In the genomic region with DNA sequence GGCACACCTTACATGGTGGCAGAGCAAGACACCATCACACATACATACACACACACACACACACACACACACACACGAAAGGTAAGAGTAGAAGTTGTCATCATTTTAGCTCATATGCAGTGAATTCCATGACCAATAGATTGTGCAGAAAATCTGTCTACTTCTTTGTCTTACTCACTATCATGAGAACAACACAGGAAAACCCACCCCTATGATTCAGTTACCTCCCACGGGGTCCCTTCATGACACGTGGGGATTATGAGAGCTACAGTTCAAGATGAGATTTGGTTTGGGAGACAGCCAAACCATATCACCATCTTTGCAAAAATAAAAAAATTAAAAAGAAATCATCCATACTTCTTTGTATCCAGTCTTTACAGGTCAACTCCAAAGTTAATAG, we compare ENCODE assay signal across 22 cellular contexts.
DNase-seq lines count a peak whose midpoint lies in the region; ATAC-seq, FAIRE-seq and TF ChIP-seq lines count a peak whose summit lies in the region.
"Had no signal": no experiment of that assay in that cellular context is flagged by ENCODE, and none has a peak within 500 bp of the region (broad histone marks: within the 10 kb centered on the region; RNA-seq: fewer than 3 reads in every experiment).

No MANE protein-coding gene starts in this region.

- peak; percentile 51 for DNase-seq in activated CD8-positive, alpha-beta T cell treated with anti-CD3 and anti-CD28 coated beads for 36 hours
- DNase-seq in activated CD8-positive, alpha-beta T cell treated with anti-CD3 and anti-CD28 coated beads, Interleukin-2, amount 10 ng/mL, durations not matched to agents 7 days and 5 days, result no peak
- DNase-seq in NCI-H226, result peak; percentile 22
- no peak for DNase-seq in H1 (ENCODE audit: low read depth in 1 of 2, low spot score in 2 of 2)
- DNase-seq in non-pigmented ciliary epithelial cell (ENCODE audit: low read depth), result peak; percentile 23
- DNase-seq in NCI-H82 (lab: John Stamatoyannopoulos, UW), result no peak
- no peak for DNase-seq in naive thymus-derived CD8-positive, alpha-beta T cell
- DNase-seq in 8988T, result no peak
- DNase-seq: activated CD4-positive, alpha-beta T cell treated with anti-CD3 and anti-CD28 coated beads, Interleukin-2, amount 50 U/mL, for 1 hour; BE2C; body of pancreas; DMS79 treated with DMSO at 0.1 percent for 48 hours; KBM-7; mesendoderm; natural killer cell; NCI-H1694 treated with DMSO at 0.1 percent for 48 hours; posterior cingulate gyrus; sigmoid colon; T-helper 1 cell had no signal

- FAIRE-seq in H1 (lab: Jason Lieb, UNC), result no peak
- FAIRE-seq: A204.1 had no signal

- H3K79me2 ChIP-seq in H1 (ENCODE audit: control insufficient read depth in 1 of 2, insufficient read depth in 2 of 2, low read length in 2 of 2), result no peaks in the 10 kb centered on the region

- no peaks in the 10 kb centered on the region for H3K36me3 ChIP-seq in H1 (ENCODE audit: control insufficient read depth in 2 of 4, insufficient read depth in 4 of 4, low read length in 3 of 4)
- H3K36me3 ChIP-seq: gastroesophageal sphincter, sigmoid colon had no signal

- peak overlapping the region; percentile 71 for H3K56ac ChIP-seq in H1 (replicated peaks; ENCODE audit: insufficient read length, low read depth, low read length)

- POLR2A ChIA-PET in activated CD8-positive, alpha-beta T cell treated with anti-CD3 and anti-CD28 coated beads for 36 hours (lab: Charles Lee), result interaction anchor here (0.7 kb wide), 1 partner anchor 265 kb away, joined by 3 read pairs; no protein-coding TSS in a partner anchor
- POLR2A ChIA-PET in activated CD8-positive, alpha-beta T cell treated with anti-CD3 and anti-CD28 coated beads, Interleukin-2, amount 10 ng/mL, durations not matched to agents 7 days and 5 days (lab: Charles Lee), result no interaction called here
- POLR2A ChIA-PET in H1 (lab: Charles Lee; ENCODE audit: partially characterized antibody), result no interaction called here
- POLR2A ChIA-PET in naive thymus-derived CD8-positive, alpha-beta T cell (lab: Charles Lee), result no interaction called here

- H2BK120ac ChIP-seq in H1 (replicated peaks; ENCODE audit: low read depth, low read length), result no peak overlapping the region

- no peak overlapping the region for H2AFZ ChIP-seq in H1 (ENCODE audit: low read length)

- H3K27ac ChIP-seq in H1 (ENCODE audit: low read depth, low read length), result no peak overlapping the region
- H3K27ac ChIP-seq: body of pancreas, gastroesophageal sphincter, sigmoid colon had no signal

- TF ChIP-seq EP300 in H1 (IDR thresholded peaks at IDR 0.05; ENCODE audit: borderline replicate concordance in 1 of 2, low read depth in 2 of 2, low read length in 2 of 2), result no peak

- no peaks in the 10 kb centered on the region for H3K79me1 ChIP-seq in H1 (ENCODE audit: low read depth, low read length)

- no peak overlapping the region for H3K9ac ChIP-seq in H1 (replicated peaks in 1 of 4; ENCODE audit: extremely low read depth in 1 of 4, low read depth in 3 of 4, low read length in 3 of 4)

- H3K9me3 Mint-ChIP-seq in activated CD8-positive, alpha-beta T cell treated with anti-CD3 and anti-CD28 coated beads for 36 hours, result no peaks in the 10 kb centered on the region
- H3K9me3 Mint-ChIP-seq in activated CD8-positive, alpha-beta T cell treated with anti-CD3 and anti-CD28 coated beads, Interleukin-2, amount 10 ng/mL, durations not matched to agents 7 days and 5 days (ENCODE audit: insufficient read depth), result no peaks in the 10 kb centered on the region
- H3K9me3 Mint-ChIP-seq in naive thymus-derived CD8-positive, alpha-beta T cell, result no peaks in the 10 kb centered on the region
- H3K9me3 Mint-ChIP-seq: activated naive CD4-positive, alpha-beta T cell treated with anti-CD3 and anti-CD28 coated beads, Interleukin-2, amount 50 U/mL, for 72 hours had no signal

- no peak overlapping the region for H3K18ac ChIP-seq in H1 (ENCODE audit: extremely low read depth, low read length)

- no peak overlapping the region for H3K4me2 ChIP-seq in H1 (ENCODE audit: insufficient read depth in 1 of 2, low read depth in 2 of 2, low read length in 2 of 2)

- H3K23me2 ChIP-seq in H1 (ENCODE audit: low read depth, low read length), result no peaks in the 10 kb centered on the region

- CTCF ChIA-PET in activated CD8-positive, alpha-beta T cell treated with anti-CD3 and anti-CD28 coated beads for 36 hours (lab: Charles Lee), result no interaction called here
- CTCF ChIA-PET in activated CD8-positive, alpha-beta T cell treated with anti-CD3 and anti-CD28 coated beads, Interleukin-2, amount 10 ng/mL, durations not matched to agents 7 days and 5 days (lab: Charles Lee), result no interaction called here
- CTCF ChIA-PET in H1 (lab: Charles Lee; ENCODE audit: partially characterized antibody), result interaction anchor here (0.7 kb wide), 1 partner anchor 34 kb away, joined by 3 read pairs; no protein-coding TSS in a partner anchor

- TF ChIP-seq CTCF in activated CD8-positive, alpha-beta T cell treated with anti-CD3 and anti-CD28 coated beads for 36 hours (IDR thresholded peaks at IDR 0.05), result no peak
- no peak for TF ChIP-seq CTCF in H1 (IDR thresholded peaks at IDR 0.05; ENCODE audit: control extremely low read depth in 1 of 3, insufficient read depth in 1 of 3, low read depth in 1 of 3, low read length in 3 of 3)

- no peak overlapping the region for H4K91ac ChIP-seq in H1 (replicated peaks; ENCODE audit: insufficient read length, low read length)

- no peak overlapping the region for H4K5ac ChIP-seq in H1 (ENCODE audit: insufficient read length, low read depth, low read length)

- no peaks in the 10 kb centered on the region for H3K4me1 ChIP-seq in H1 (replicated peaks in 1 of 4; ENCODE audit: control insufficient read depth in 3 of 4, insufficient read depth in 4 of 4, low read length in 3 of 4)
- H3K4me1 ChIP-seq: body of pancreas, gastroesophageal sphincter, sigmoid colon had no signal

- intact Hi-C loops in activated CD8-positive, alpha-beta T cell treated with anti-CD3 and anti-CD28 coated beads for 36 hours (cut with micrococcal nuclease), result no loop called here

- H2BK5ac ChIP-seq in H1 (ENCODE audit: low read depth, low read length), result no peak overlapping the region

- no peak overlapping the region for H3K4me3 ChIP-seq in H1 (ENCODE audit: extremely low read depth in 1 of 4, insufficient read depth in 2 of 4, low read depth in 3 of 4, low read length in 4 of 4)
- H3K4me3 ChIP-seq: body of pancreas, gastroesophageal sphincter, sigmoid colon had no signal

- H2BK15ac ChIP-seq in H1 (ENCODE audit: low read length), result no peak overlapping the region

- no peak overlapping the region for H2AK5ac ChIP-seq in H1 (ENCODE audit: low read depth, low read length)

- H4K20me1 ChIP-seq in H1 (replicated peaks in 1 of 2; ENCODE audit: control insufficient read depth in 1 of 2, insufficient read depth in 2 of 2, low read length in 2 of 2), result no peaks in the 10 kb centered on the region

- H3K4me1 Mint-ChIP-seq in activated CD8-positive, alpha-beta T cell treated with anti-CD3 and anti-CD28 coated beads for 36 hours (ENCODE audit: low read depth), result no peaks in the 10 kb centered on the region
- H3K4me1 Mint-ChIP-seq in activated CD8-positive, alpha-beta T cell treated with anti-CD3 and anti-CD28 coated beads, Interleukin-2, amount 10 ng/mL, durations not matched to agents 7 days and 5 days (ENCODE audit: low read depth), result no peaks in the 10 kb centered on the region
- H3K4me1 Mint-ChIP-seq in naive thymus-derived CD8-positive, alpha-beta T cell, result no peaks in the 10 kb centered on the region
- H3K4me1 Mint-ChIP-seq: natural killer cell had no signal

- WGBS in H1 (ENCODE audit: extremely low coverage in 1 of 2, insufficient coverage in 1 of 2, insufficient read length in 1 of 2, insufficient replicate concordance in 2 of 2, low coverage in 1 of 2, low lambda C conversion rate in 2 of 2, missing lambda C conversion rate in 1 of 2), 2 experiments, result 86% methylated on average over 3 of the region's 3 CpGs; no CpG with 5 or more reads in 1 of the 2 experiments

- H2BK12ac ChIP-seq in H1 (ENCODE audit: low read depth, low read length), result no peak overlapping the region

- H3K27ac Mint-ChIP-seq in activated CD8-positive, alpha-beta T cell treated with anti-CD3 and anti-CD28 coated beads for 36 hours, result no peak overlapping the region
- no peak overlapping the region for H3K27ac Mint-ChIP-seq in activated CD8-positive, alpha-beta T cell treated with anti-CD3 and anti-CD28 coated beads, Interleukin-2, amount 10 ng/mL, durations not matched to agents 7 days and 5 days
- H3K27ac Mint-ChIP-seq in naive thymus-derived CD8-positive, alpha-beta T cell, result no peak overlapping the region
- H3K27ac Mint-ChIP-seq: activated naive CD4-positive, alpha-beta T cell treated with anti-CD3 and anti-CD28 coated beads, Interleukin-2, amount 50 U/mL, for 72 hours; natural killer cell had no signal

- H3K36me3 Mint-ChIP-seq in activated CD8-positive, alpha-beta T cell treated with anti-CD3 and anti-CD28 coated beads for 36 hours (ENCODE audit: low read depth), result no peaks in the 10 kb centered on the region
- no peaks in the 10 kb centered on the region for H3K36me3 Mint-ChIP-seq in activated CD8-positive, alpha-beta T cell treated with anti-CD3 and anti-CD28 coated beads, Interleukin-2, amount 10 ng/mL, durations not matched to agents 7 days and 5 days (ENCODE audit: low read depth)
- H3K36me3 Mint-ChIP-seq in naive thymus-derived CD8-positive, alpha-beta T cell, result no peaks in the 10 kb centered on the region
- H3K36me3 Mint-ChIP-seq: activated naive CD4-positive, alpha-beta T cell treated with anti-CD3 and anti-CD28 coated beads, Interleukin-2, amount 50 U/mL, for 72 hours; natural killer cell had no signal

- ATAC-seq in activated CD8-positive, alpha-beta T cell treated with anti-CD3 and anti-CD28 coated beads for 36 hours, result no peak
- ATAC-seq in activated CD8-positive, alpha-beta T cell treated with anti-CD3 and anti-CD28 coated beads, Interleukin-2, amount 10 ng/mL, durations not matched to agents 7 days and 5 days, result no peak
- ATAC-seq in naive thymus-derived CD8-positive, alpha-beta T cell, result no peak
- ATAC-seq: body of pancreas, gastroesophageal sphincter, natural killer cell had no signal

- no peak overlapping the region for H4K8ac ChIP-seq in H1 (ENCODE audit: extremely low read depth, insufficient read depth, low read length)

- no peaks in the 10 kb centered on the region for H3K27me3 Mint-ChIP-seq in activated CD8-positive, alpha-beta T cell treated with anti-CD3 and anti-CD28 coated beads for 36 hours
- no peaks in the 10 kb centered on the region for H3K27me3 Mint-ChIP-seq in activated CD8-positive, alpha-beta T cell treated with anti-CD3 and anti-CD28 coated beads, Interleukin-2, amount 10 ng/mL, durations not matched to agents 7 days and 5 days (ENCODE audit: low read depth)
- peaks cover 0 to 11% (median 0%) of the 10 kb centered on the region in 5 donors for H3K27me3 Mint-ChIP-seq in naive thymus-derived CD8-positive, alpha-beta T cell

- H3K9me3 ChIP-seq in H1 (ENCODE audit: insufficient read depth in 2 of 2, low read depth in 1 of 2, low read length in 1 of 2), result no peaks in the 10 kb centered on the region
- H3K9me3 ChIP-seq: BE2C, body of pancreas, gastroesophageal sphincter, sigmoid colon had no signal

- no peak overlapping the region for H3K4ac ChIP-seq in H1 (replicated peaks; ENCODE audit: insufficient read length, low read depth, low read length)

- no peak for TF ChIP-seq RAD21 in H1 (IDR thresholded peaks at IDR 0.05 in 1 of 2, conservative IDR thresholded peaks at IDR 0.05 in 1 of 2; ENCODE audit: low read depth in 2 of 2, low read length in 2 of 2)

- no peak overlapping the region for H2BK20ac ChIP-seq in H1 (ENCODE audit: low read length)

- no peak overlapping the region for H3K23ac ChIP-seq in H1 (ENCODE audit: insufficient read length)

- H3K27me3 ChIP-seq in H1 (replicated peaks in 1 of 4; ENCODE audit: control insufficient read depth in 3 of 4, extremely low read depth in 1 of 4, insufficient read depth in 3 of 4, low read length in 3 of 4), result peaks cover 0 to 1% (median 0%) of the 10 kb centered on the region in 4 experiments; a peak in 1 of 7 replicates
- H3K27me3 ChIP-seq: BE2C, body of pancreas, gastroesophageal sphincter, sigmoid colon had no signal

- no peak overlapping the region for H3K4me3 Mint-ChIP-seq in activated CD8-positive, alpha-beta T cell treated with anti-CD3 and anti-CD28 coated beads for 36 hours
- no peak overlapping the region for H3K4me3 Mint-ChIP-seq in activated CD8-positive, alpha-beta T cell treated with anti-CD3 and anti-CD28 coated beads, Interleukin-2, amount 10 ng/mL, durations not matched to agents 7 days and 5 days
- H3K4me3 Mint-ChIP-seq in naive thymus-derived CD8-positive, alpha-beta T cell, result no peak overlapping the region
- H3K4me3 Mint-ChIP-seq: natural killer cell had no signal

- H3K14ac ChIP-seq in H1 (ENCODE audit: insufficient read length), result no peak overlapping the region

- no peak for TF ChIP-seq POLR2A in H1 (IDR thresholded peaks at IDR 0.05; ENCODE audit: control extremely low read depth in 1 of 2, low read depth in 2 of 2, low read length in 2 of 2)

Comparison
In these comparisons a context has a peak if more than half of its experiments do, and no peak if none do; other contexts are left out.
1. DNase-seq: peak in activated CD8-positive, alpha-beta T cell treated with anti-CD3 and anti-CD28 coated beads for 36 hours (single experiment), NCI-H226 (single experiment) and non-pigmented ciliary epithelial cell (single experiment); none in activated CD8-positive, alpha-beta T cell treated with anti-CD3 and anti-CD28 coated beads, Interleukin-2, amount 10 ng/mL, durations not matched to agents 7 days and 5 days (single experiment), H1 (0 of 2), NCI-H82 (single experiment), naive thymus-derived CD8-positive, alpha-beta T cell (0 of 10) and 8988T (single experiment).